ENCODE assay signal across 1 cellular context in the genomic region with DNA sequence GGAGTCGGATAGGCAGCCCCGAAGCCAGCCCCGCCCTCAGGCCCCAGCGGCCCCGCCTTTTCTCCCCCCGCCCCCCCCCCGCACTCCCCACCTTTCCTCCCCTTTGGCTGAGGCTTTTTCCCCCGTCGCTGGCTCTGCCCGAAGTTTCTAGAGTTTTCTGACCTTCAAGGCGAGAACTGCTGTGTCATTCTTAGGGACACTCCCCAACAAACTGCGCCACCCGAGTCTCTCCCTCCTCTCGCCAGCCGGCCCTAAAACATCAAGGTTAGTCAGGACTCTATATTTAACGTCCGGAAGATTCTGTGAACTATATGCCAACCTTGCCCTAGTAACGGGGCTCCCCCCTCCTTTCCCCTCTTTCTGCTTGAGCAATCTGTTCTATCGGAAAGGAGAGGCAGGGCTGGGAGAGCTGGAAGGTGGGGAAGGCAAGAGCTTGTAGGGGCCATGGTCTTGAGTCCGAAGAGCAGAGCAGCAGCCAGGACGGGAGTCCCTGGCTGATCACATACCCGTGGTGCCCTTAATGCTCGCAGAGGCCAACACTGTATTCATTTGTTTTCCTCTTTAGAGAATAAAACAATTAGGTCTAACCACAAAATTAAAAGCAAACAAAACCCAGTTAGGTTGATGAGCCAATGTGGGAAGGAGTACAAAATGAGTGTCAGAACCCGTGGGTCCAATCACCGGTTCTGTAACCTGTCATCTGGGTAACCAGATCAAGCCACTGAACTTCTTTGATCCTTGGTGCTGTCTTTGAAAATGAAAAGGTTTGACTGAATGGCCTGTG.
TF ChIP-seq lines count a peak whose summit lies in the region.

No MANE protein-coding gene starts in this region.

TF ChIP-seq in K562, 482 proteins besides CTCF, POLR2A, EP300 and RAD21 (continues in another document):
- TF ChIP-seq SIRT6 (IDR thresholded peaks at IDR 0.05; ENCODE audit: low read depth, low read length) (peak; percentile 76), ZNF175 (CRISPR knock-in tag; IDR thresholded peaks at IDR 0.05; ENCODE audit: low read depth) (no peak; the same call in 1 of the 2 replicates), RCOR1 (IDR thresholded peaks at IDR 0.05; ENCODE audit: borderline replicate concordance in 1 of 2, low read depth in 2 of 2, low read length in 2 of 2) (peak; percentile 22 to 69; a peak in 3 of 4 replicates), MAFK (IDR thresholded peaks at IDR 0.05; ENCODE audit: low read length) (peak; percentile 97), ZNF696 (CRISPR knock-in tag; conservative IDR thresholded peaks at IDR 0.05) (0 out of 2 replicates have a peak, but pooled peaks have one; percentile 60), ETV1 (tag; conservative IDR thresholded peaks at IDR 0.05; ENCODE audit: low read depth) (peak; percentile 61; the same call in 1 of the 2 replicates), DMBX1 (CRISPR knock-in tag; IDR thresholded peaks at IDR 0.05; ENCODE audit: borderline replicate concordance) (peak; percentile 49; the same call in 1 of the 2 replicates), ELF2 (CRISPR knock-in tag; IDR thresholded peaks at IDR 0.05) (0 out of 2 replicates have a peak, but pooled peaks have one; percentile 18), SREBF2 (CRISPR knock-in tag; IDR thresholded peaks at IDR 0.05) (0 out of 2 replicates have a peak, but pooled peaks have one; percentile 42), SREBF1 (IDR thresholded peaks at IDR 0.05; ENCODE audit: borderline replicate concordance, low read depth, low read length) (peak; percentile 70; the same call in 1 of the 2 replicates), ZNF217 (CRISPR knock-in tag; IDR thresholded peaks at IDR 0.05) (no peak), TRIM24 (IDR thresholded peaks at IDR 0.05) (peak in 1 of 2 experiments; percentile 63; a peak in 2 of 4 replicates), ZFPM2 (CRISPR knock-in tag; IDR thresholded peaks at IDR 0.05) (peak; percentile 74; the same call in 1 of the 2 replicates), ZSCAN32 (CRISPR knock-in tag; IDR thresholded peaks at IDR 0.05) (peak; percentile 63; the same call in 1 of the 2 replicates), ZNF165 (CRISPR knock-in tag; IDR thresholded peaks at IDR 0.05; ENCODE audit: borderline replicate concordance) (0 out of 2 replicates have a peak, but pooled peaks have one; percentile 7), NEUROD1 (IDR thresholded peaks at IDR 0.05; ENCODE audit: borderline replicate concordance, low read depth, low read length, partially characterized antibody) (peak; percentile 44), SUPT5H (IDR thresholded peaks at IDR 0.05) (peak; percentile 81), ZNF668 (CRISPR knock-in tag; IDR thresholded peaks at IDR 0.05) (peak; percentile 80; the same call in 1 of the 2 replicates), ILF3 (IDR thresholded peaks at IDR 0.05; ENCODE audit: borderline replicate concordance) (no peak), ZNF232 (CRISPR knock-in tag; IDR thresholded peaks at IDR 0.05) (peak; percentile 25; the same call in 1 of the 2 replicates), HDAC3 (IDR thresholded peaks at IDR 0.05; ENCODE audit: borderline replicate concordance, partially characterized antibody) (no peak), GTF2F1 (IDR thresholded peaks at IDR 0.05; ENCODE audit: low read depth, low read length) (peak; percentile 91), PRMT5 (CRISPR knock-in tag; IDR thresholded peaks at IDR 0.05) (no peak), NCOA2 (IDR thresholded peaks at IDR 0.05; ENCODE audit: partially characterized antibody in 2 of 2) (no peak), LARP7 (IDR thresholded peaks at IDR 0.05) (peak; percentile 62; the same call in 1 of the 2 replicates), HCFC1 (IDR thresholded peaks at IDR 0.05; ENCODE audit: low read depth, low read length) (peak; percentile 7; the same call in 1 of the 2 replicates), BACH1 (tag; IDR thresholded peaks at IDR 0.05) (peak; percentile 99), CBX3 (IDR thresholded peaks at IDR 0.05; ENCODE audit: borderline replicate concordance in 1 of 2, low read length in 2 of 2) (peak in 1 of 2 experiments; percentile 30; a peak in 1 of 3 replicates), FOSL1 (tag; conservative IDR thresholded peaks at IDR 0.05) (no peak), ZBTB1 (CRISPR knock-in tag; IDR thresholded peaks at IDR 0.05; ENCODE audit: borderline replicate concordance, low read depth) (no peak)
- TF ChIP-seq, protein P1, sequence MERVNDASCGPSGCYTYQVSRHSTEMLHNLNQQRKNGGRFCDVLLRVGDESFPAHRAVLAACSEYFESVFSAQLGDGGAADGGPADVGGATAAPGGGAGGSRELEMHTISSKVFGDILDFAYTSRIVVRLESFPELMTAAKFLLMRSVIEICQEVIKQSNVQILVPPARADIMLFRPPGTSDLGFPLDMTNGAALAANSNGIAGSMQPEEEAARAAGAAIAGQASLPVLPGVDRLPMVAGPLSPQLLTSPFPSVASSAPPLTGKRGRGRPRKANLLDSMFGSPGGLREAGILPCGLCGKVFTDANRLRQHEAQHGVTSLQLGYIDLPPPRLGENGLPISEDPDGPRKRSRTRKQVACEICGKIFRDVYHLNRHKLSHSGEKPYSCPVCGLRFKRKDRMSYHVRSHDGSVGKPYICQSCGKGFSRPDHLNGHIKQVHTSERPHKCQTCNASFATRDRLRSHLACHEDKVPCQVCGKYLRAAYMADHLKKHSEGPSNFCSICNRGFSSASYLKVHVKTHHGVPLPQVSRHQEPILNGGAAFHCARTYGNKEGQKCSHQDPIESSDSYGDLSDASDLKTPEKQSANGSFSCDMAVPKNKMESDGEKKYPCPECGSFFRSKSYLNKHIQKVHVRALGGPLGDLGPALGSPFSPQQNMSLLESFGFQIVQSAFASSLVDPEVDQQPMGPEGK (CRISPR knock-in tag; IDR thresholded peaks at IDR 0.05; ENCODE audit: borderline replicate concordance), result peak; percentile 82
- TF ChIP-seq, protein P2, sequence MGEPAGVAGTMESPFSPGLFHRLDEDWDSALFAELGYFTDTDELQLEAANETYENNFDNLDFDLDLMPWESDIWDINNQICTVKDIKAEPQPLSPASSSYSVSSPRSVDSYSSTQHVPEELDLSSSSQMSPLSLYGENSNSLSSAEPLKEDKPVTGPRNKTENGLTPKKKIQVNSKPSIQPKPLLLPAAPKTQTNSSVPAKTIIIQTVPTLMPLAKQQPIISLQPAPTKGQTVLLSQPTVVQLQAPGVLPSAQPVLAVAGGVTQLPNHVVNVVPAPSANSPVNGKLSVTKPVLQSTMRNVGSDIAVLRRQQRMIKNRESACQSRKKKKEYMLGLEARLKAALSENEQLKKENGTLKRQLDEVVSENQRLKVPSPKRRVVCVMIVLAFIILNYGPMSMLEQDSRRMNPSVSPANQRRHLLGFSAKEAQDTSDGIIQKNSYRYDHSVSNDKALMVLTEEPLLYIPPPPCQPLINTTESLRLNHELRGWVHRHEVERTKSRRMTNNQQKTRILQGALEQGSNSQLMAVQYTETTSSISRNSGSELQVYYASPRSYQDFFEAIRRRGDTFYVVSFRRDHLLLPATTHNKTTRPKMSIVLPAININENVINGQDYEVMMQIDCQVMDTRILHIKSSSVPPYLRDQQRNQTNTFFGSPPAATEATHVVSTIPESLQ (CRISPR knock-in tag; IDR thresholded peaks at IDR 0.05), result peak; percentile 80
- TF ChIP-seq, protein P3, sequence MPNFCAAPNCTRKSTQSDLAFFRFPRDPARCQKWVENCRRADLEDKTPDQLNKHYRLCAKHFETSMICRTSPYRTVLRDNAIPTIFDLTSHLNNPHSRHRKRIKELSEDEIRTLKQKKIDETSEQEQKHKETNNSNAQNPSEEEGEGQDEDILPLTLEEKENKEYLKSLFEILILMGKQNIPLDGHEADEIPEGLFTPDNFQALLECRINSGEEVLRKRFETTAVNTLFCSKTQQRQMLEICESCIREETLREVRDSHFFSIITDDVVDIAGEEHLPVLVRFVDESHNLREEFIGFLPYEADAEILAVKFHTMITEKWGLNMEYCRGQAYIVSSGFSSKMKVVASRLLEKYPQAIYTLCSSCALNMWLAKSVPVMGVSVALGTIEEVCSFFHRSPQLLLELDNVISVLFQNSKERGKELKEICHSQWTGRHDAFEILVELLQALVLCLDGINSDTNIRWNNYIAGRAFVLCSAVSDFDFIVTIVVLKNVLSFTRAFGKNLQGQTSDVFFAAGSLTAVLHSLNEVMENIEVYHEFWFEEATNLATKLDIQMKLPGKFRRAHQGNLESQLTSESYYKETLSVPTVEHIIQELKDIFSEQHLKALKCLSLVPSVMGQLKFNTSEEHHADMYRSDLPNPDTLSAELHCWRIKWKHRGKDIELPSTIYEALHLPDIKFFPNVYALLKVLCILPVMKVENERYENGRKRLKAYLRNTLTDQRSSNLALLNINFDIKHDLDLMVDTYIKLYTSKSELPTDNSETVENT (CRISPR knock-in tag; IDR thresholded peaks at IDR 0.05), result peak; percentile 68; the same call in 1 of the 2 replicates
- TF ChIP-seq, protein P4, sequence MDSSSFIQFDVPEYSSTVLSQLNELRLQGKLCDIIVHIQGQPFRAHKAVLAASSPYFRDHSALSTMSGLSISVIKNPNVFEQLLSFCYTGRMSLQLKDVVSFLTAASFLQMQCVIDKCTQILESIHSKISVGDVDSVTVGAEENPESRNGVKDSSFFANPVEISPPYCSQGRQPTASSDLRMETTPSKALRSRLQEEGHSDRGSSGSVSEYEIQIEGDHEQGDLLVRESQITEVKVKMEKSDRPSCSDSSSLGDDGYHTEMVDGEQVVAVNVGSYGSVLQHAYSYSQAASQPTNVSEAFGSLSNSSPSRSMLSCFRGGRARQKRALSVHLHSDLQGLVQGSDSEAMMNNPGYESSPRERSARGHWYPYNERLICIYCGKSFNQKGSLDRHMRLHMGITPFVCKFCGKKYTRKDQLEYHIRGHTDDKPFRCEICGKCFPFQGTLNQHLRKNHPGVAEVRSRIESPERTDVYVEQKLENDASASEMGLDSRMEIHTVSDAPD (CRISPR knock-in tag; IDR thresholded peaks at IDR 0.05), result no peak
- TF ChIP-seq, protein P5, sequence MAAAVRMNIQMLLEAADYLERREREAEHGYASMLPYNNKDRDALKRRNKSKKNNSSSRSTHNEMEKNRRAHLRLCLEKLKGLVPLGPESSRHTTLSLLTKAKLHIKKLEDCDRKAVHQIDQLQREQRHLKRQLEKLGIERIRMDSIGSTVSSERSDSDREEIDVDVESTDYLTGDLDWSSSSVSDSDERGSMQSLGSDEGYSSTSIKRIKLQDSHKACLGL (CRISPR knock-in tag; IDR thresholded peaks at IDR 0.05; ENCODE audit: borderline replicate concordance, poor library complexity, severe bottlenecking), result no peak
- TF ChIP-seq, protein P6, sequence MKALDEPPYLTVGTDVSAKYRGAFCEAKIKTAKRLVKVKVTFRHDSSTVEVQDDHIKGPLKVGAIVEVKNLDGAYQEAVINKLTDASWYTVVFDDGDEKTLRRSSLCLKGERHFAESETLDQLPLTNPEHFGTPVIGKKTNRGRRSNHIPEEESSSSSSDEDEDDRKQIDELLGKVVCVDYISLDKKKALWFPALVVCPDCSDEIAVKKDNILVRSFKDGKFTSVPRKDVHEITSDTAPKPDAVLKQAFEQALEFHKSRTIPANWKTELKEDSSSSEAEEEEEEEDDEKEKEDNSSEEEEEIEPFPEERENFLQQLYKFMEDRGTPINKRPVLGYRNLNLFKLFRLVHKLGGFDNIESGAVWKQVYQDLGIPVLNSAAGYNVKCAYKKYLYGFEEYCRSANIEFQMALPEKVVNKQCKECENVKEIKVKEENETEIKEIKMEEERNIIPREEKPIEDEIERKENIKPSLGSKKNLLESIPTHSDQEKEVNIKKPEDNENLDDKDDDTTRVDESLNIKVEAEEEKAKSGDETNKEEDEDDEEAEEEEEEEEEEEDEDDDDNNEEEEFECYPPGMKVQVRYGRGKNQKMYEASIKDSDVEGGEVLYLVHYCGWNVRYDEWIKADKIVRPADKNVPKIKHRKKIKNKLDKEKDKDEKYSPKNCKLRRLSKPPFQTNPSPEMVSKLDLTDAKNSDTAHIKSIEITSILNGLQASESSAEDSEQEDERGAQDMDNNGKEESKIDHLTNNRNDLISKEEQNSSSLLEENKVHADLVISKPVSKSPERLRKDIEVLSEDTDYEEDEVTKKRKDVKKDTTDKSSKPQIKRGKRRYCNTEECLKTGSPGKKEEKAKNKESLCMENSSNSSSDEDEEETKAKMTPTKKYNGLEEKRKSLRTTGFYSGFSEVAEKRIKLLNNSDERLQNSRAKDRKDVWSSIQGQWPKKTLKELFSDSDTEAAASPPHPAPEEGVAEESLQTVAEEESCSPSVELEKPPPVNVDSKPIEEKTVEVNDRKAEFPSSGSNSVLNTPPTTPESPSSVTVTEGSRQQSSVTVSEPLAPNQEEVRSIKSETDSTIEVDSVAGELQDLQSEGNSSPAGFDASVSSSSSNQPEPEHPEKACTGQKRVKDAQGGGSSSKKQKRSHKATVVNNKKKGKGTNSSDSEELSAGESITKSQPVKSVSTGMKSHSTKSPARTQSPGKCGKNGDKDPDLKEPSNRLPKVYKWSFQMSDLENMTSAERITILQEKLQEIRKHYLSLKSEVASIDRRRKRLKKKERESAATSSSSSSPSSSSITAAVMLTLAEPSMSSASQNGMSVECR (CRISPR knock-in tag; IDR thresholded peaks at IDR 0.05), result peak; percentile 66
- TF ChIP-seq, protein P7, sequence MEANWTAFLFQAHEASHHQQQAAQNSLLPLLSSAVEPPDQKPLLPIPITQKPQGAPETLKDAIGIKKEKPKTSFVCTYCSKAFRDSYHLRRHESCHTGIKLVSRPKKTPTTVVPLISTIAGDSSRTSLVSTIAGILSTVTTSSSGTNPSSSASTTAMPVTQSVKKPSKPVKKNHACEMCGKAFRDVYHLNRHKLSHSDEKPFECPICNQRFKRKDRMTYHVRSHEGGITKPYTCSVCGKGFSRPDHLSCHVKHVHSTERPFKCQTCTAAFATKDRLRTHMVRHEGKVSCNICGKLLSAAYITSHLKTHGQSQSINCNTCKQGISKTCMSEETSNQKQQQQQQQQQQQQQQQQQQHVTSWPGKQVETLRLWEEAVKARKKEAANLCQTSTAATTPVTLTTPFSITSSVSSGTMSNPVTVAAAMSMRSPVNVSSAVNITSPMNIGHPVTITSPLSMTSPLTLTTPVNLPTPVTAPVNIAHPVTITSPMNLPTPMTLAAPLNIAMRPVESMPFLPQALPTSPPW (CRISPR knock-in tag; IDR thresholded peaks at IDR 0.05), result no peak
- TF ChIP-seq, protein P8, sequence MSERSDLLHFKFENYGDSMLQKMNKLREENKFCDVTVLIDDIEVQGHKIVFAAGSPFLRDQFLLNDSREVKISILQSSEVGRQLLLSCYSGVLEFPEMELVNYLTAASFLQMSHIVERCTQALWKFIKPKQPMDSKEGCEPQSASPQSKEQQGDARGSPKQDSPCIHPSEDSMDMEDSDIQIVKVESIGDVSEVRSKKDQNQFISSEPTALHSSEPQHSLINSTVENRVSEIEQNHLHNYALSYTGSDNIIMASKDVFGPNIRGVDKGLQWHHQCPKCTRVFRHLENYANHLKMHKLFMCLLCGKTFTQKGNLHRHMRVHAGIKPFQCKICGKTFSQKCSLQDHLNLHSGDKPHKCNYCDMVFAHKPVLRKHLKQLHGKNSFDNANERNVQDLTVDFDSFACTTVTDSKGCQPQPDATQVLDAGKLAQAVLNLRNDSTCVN (CRISPR knock-in tag; IDR thresholded peaks at IDR 0.05), result no peak; the same call in 1 of the 2 replicates
- TF ChIP-seq, protein P9, sequence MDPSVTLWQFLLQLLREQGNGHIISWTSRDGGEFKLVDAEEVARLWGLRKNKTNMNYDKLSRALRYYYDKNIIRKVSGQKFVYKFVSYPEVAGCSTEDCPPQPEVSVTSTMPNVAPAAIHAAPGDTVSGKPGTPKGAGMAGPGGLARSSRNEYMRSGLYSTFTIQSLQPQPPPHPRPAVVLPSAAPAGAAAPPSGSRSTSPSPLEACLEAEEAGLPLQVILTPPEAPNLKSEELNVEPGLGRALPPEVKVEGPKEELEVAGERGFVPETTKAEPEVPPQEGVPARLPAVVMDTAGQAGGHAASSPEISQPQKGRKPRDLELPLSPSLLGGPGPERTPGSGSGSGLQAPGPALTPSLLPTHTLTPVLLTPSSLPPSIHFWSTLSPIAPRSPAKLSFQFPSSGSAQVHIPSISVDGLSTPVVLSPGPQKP (CRISPR knock-in tag; IDR thresholded peaks at IDR 0.05), result no peak
